Comparison of ENCODE assay signal across 1 cellular context in genomic region chrX:153829549-153829798, GRCh38.
TF ChIP-seq lines count a peak whose summit lies in the region.

No MANE protein-coding gene starts in this region.

TF ChIP-seq in GM23338, 12 proteins besides CTCF, POLR2A, EP300 and RAD21:
- no peak for TF ChIP-seq ZNF462 (CRISPR knock-in tag; IDR thresholded peaks at IDR 0.05)
- no peak for TF ChIP-seq NANOG (IDR thresholded peaks at IDR 0.05; ENCODE audit: borderline replicate concordance)
- TF ChIP-seq STAT1 (IDR thresholded peaks at IDR 0.05; ENCODE audit: unreplicated experiment): no peak
- TF ChIP-seq EZH2 (IDR thresholded peaks at IDR 0.05; ENCODE audit: low read depth, unreplicated experiment): no peak
- no peak for TF ChIP-seq ZNF331 (CRISPR knock-in tag; IDR thresholded peaks at IDR 0.05; ENCODE audit: low read depth)
- no peak for TF ChIP-seq REST (IDR thresholded peaks at IDR 0.05; ENCODE audit: unreplicated experiment)
- no peak for TF ChIP-seq JUNB (IDR thresholded peaks at IDR 0.05; ENCODE audit: unreplicated experiment)
- no peak for TF ChIP-seq CREB1 (CRISPR knock-in tag; IDR thresholded peaks at IDR 0.05; ENCODE audit: low read depth)
- TF ChIP-seq ETS1 (IDR thresholded peaks at IDR 0.05): no peak
- TF ChIP-seq EZH2phosphoT487 (IDR thresholded peaks at IDR 0.05; ENCODE audit: unreplicated experiment): no peak
- TF ChIP-seq ZNF114 (CRISPR knock-in tag; IDR thresholded peaks at IDR 0.05): no peak
- TF ChIP-seq POLR2AphosphoS5 (IDR thresholded peaks at IDR 0.05; ENCODE audit: low read depth): no peak
